ENCODE assay signal across 9 cellular contexts in the genomic region with DNA sequence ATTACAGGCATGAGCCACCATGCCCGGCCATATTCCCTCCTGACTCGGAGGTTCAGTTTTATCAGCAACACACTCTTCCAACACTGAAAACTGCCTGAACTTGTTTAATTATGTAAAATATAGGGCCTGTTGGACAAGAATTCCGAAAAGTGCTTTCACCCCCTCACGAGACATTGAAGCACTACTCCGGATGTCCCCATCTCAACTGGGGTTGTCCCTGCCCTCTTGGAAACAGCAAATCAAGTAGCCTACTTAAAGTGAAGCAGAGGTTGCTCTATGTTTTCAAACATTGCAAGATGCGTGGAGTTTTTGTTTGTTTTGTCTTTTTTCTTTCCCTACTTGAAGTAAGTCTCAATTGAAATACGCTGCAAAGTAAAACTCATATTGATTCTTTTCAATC. TPM values are rescaled to one million over a fixed set of nuclear protein-coding genes. Genes with fewer than 3 reads are reported as not detected.
DNase-seq lines count a peak whose midpoint lies in the region; ATAC-seq and TF ChIP-seq lines count a peak whose summit lies in the region.
"Had no signal": no experiment of that assay in that cellular context is flagged by ENCODE, and none has a peak within 500 bp of the region (broad histone marks: within the 10 kb centered on the region; RNA-seq: fewer than 3 reads in every experiment).

No MANE protein-coding gene starts in this region.

- POLR2A ChIA-PET in activated B cell treated with CpG ODN at 0.5 μM for 24 hours (lab: Charles Lee), result interaction anchor here (1.2 kb wide), 1 partner anchor 301 kb away, joined by 3 read pairs; no protein-coding TSS in a partner anchor

- TF ChIP-seq POLR2A in stomach (IDR thresholded peaks at IDR 0.05), result no peak

- WGBS in stomach, 5 donors, result 38 to 54% (median 43%) methylated on average over 7 of the region's 7 CpGs

- H3K4me1 Mint-ChIP-seq in activated B cell treated with CpG ODN at 0.5 μM for 24 hours (peaks cover 79% of the 10 kb centered on the region), immature natural killer cell (peaks cover 89 to 96% of the 10 kb centered on the region in 2 donors)

- CTCF ChIA-PET in activated B cell treated with CpG ODN at 0.5 μM for 24 hours (lab: Charles Lee), result interaction anchor here (3.0 kb wide), 1 partner anchor 738 kb away, joined by 26 read pairs; no protein-coding TSS in a partner anchor

- H3K36me3 Mint-ChIP-seq in activated B cell treated with CpG ODN at 0.5 μM for 24 hours (ENCODE audit: low read depth) (peaks cover 83% of the 10 kb centered on the region), immature natural killer cell (peaks cover 51 to 66% (median 60%) of the 10 kb centered on the region in 3 donors)

- H3K9me3 ChIP-seq in stomach, result no peaks in the 10 kb centered on the region

- H3K27ac ChIP-seq in stomach, result peak overlapping the region; percentile 1 to 97 (median 93)

- no peaks in the 10 kb centered on the region for H3K27me3 ChIP-seq in stomach

- peak overlapping the region; percentile 57 for H3K27ac Mint-ChIP-seq in activated B cell treated with CpG ODN at 0.5 μM for 24 hours
- H3K27ac Mint-ChIP-seq in immature natural killer cell, result peak overlapping the region; percentile 86 to 97 (median 93)

- H3K4me3 Mint-ChIP-seq in activated B cell treated with CpG ODN at 0.5 μM for 24 hours (peak overlapping the region; percentile 70), immature natural killer cell (peak overlapping the region; percentile 93 to 100 (median 98))

- TF ChIP-seq EP300 in stomach (IDR thresholded peaks at IDR 0.05), result no peak

- H3K9me3 Mint-ChIP-seq in activated B cell treated with CpG ODN at 0.5 μM for 24 hours, result no peaks in the 10 kb centered on the region
- no peaks in the 10 kb centered on the region for H3K9me3 Mint-ChIP-seq in immature natural killer cell

- peaks cover 11 to 24% (median 16%) of the 10 kb centered on the region in 4 donors for H3K36me3 ChIP-seq in stomach

- TF ChIP-seq CTCF in activated B cell treated with CpG ODN at 0.5 μM for 24 hours (IDR thresholded peaks at IDR 0.05) (no peak), stomach (IDR thresholded peaks at IDR 0.05) (no peak)

- ATAC-seq in activated B cell treated with CpG ODN at 0.5 μM for 24 hours (ENCODE audit: low read depth), result no peak
- ATAC-seq in HG02798 (IDR thresholded peaks at IDR 0.05; ENCODE audit: poor library complexity, unreplicated experiment), result no peak

- intact Hi-C loops in activated B cell treated with CpG ODN at 0.5 μM for 24 hours (cut with micrococcal nuclease) (no loop called here), stomach (cut with DNase I; ENCODE audit: low total_unique reads) (no loop called here), head of caudate nucleus (cut with DNase I) (loop anchor here (5.0 kb wide), 1 partner anchor 740 kb away; no protein-coding TSS in a partner anchor)

- H3K4me3 ChIP-seq in stomach, result peak overlapping the region in 2 of 4 donors; percentile 65 to 85

- peak; percentile 21 to 29 for DNase-seq in activated CD4-positive, alpha-beta T cell treated with anti-CD3 and anti-CD28 coated beads for 4 hours
- no peak for DNase-seq in activated CD4-positive, alpha-beta T cell treated with anti-CD3 and anti-CD28 coated beads, Interleukin-2, amount 50 U/mL, for 1 hour
- DNase-seq in activated B cell treated with CpG ODN at 0.5 μM for 24 hours, result no peak
- DNase-seq in immature natural killer cell, result peak in 1 of 3 donors; percentile 39
- no peak for DNase-seq in stomach
- no peak for DNase-seq in mucosa of gallbladder (ENCODE audit: low spot score)
- no peak for DNase-seq in head of caudate nucleus
- DNase-seq: 8988T had no signal

- H3K4me1 ChIP-seq in stomach, result peaks cover 9 to 82% (median 48%) of the 10 kb centered on the region in 4 donors

- no peaks in the 10 kb centered on the region for H3K27me3 Mint-ChIP-seq in activated B cell treated with CpG ODN at 0.5 μM for 24 hours
- peaks cover 5 to 18% (median 7%) of the 10 kb centered on the region in 3 donors for H3K27me3 Mint-ChIP-seq in immature natural killer cell (ENCODE audit: low read depth in 3 of 3)

RNA-seq across cellular contexts. Expression of a gene that starts 7.6 kb away (rescaled TPM):
- total RNA-seq in activated B cell treated with CpG ODN at 0.5 μM for 24 hours (66.3 and 73.3 TPM in 2 replicates), stomach (10 to 100 TPM; 10.5 to 31.7 (median 18.4) TPM), mucosa of gallbladder (24.0 TPM)
- polyA plus RNA-seq in immature natural killer cell (100 to 1,000 TPM in 1 of 3 donors, 10 to 100 TPM in 2; 43.5 to 111 (median 70.3) TPM), stomach (10 to 100 TPM in 1 of 3 donors, 1 to 10 TPM in 2; 1.9 to 23.4 (median 7.5) TPM)

Comparison
In these comparisons a context has a peak if more than half of its experiments do, and no peak if none do; other contexts are left out.
1. DNase-seq: peak in activated CD4-positive, alpha-beta T cell treated with anti-CD3 and anti-CD28 coated beads for 4 hours (2 of 2); none in activated CD4-positive, alpha-beta T cell treated with anti-CD3 and anti-CD28 coated beads, Interleukin-2, amount 50 U/mL, for 1 hour (single experiment), activated B cell treated with CpG ODN at 0.5 μM for 24 hours (single experiment), stomach (single experiment), mucosa of gallbladder (single experiment) and head of caudate nucleus (0 of 42).